ENCODE assay signal across 18 cellular contexts in the genomic region with DNA sequence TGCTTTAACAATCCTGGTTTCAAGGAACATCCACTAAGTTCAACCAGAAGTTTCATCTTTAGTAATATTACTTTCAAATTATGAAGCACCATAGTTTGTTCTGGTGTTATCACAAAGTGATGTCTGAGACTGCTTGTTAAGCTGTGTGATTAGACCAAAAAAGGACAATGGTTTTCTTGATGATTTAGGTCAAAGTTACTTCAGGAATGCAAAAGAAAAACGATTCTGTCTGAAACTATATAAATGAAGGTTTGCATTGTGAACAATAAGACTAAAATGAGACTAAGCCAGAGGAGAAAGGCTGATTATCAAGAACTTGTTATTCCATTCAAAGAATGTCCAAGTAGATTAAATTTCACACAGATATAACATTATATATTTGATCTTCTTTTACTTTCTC.
DNase-seq lines count a peak whose midpoint lies in the region; ATAC-seq and TF ChIP-seq lines count a peak whose summit lies in the region.
"Had no signal": no experiment of that assay in that cellular context is flagged by ENCODE, and none has a peak within 500 bp of the region (broad histone marks: within the 10 kb centered on the region; RNA-seq: fewer than 3 reads in every experiment).

No MANE protein-coding gene starts in this region.

- H3K4me3 ChIP-seq in vagina = no peak overlapping the region
- H3K4me3 ChIP-seq: gastrocnemius medialis, left lung had no signal

- no peak for ATAC-seq in natural killer cell
- ATAC-seq: gastrocnemius medialis, left lung, Right ventricle myocardium inferior, T-helper 17 cell had no signal

- no peaks in the 10 kb centered on the region for H3K27me3 ChIP-seq in vagina
- H3K27me3 ChIP-seq: gastrocnemius medialis, left lung had no signal

- no peaks in the 10 kb centered on the region for H3K4me1 ChIP-seq in vagina
- H3K4me1 ChIP-seq: gastrocnemius medialis, left lung had no signal

- H3K9me3 ChIP-seq in vagina = no peaks in the 10 kb centered on the region
- H3K9me3 ChIP-seq: gastrocnemius medialis, left lung had no signal

- peaks cover 5% of the 10 kb centered on the region for H3K36me3 Mint-ChIP-seq in nephron (ENCODE audit: low read depth)
- no peaks in the 10 kb centered on the region for H3K36me3 Mint-ChIP-seq in natural killer cell
- H3K36me3 Mint-ChIP-seq: CD8-positive, alpha-beta memory T cell had no signal

- no peak for TF ChIP-seq CTCF in nephron (IDR thresholded peaks at IDR 0.05; ENCODE audit: unreplicated experiment in 3 of 3)
- no peak for TF ChIP-seq CTCF in vagina (IDR thresholded peaks at IDR 0.05)
- no peak for TF ChIP-seq CTCF in natural killer cell (IDR thresholded peaks at IDR 0.05)

- no peaks in the 10 kb centered on the region for H3K36me3 ChIP-seq in vagina
- H3K36me3 ChIP-seq: gastrocnemius medialis, left lung had no signal

- H3K4me1 Mint-ChIP-seq in nephron = peaks cover 62% of the 10 kb centered on the region
- no peaks in the 10 kb centered on the region for H3K4me1 Mint-ChIP-seq in natural killer cell
- H3K4me1 Mint-ChIP-seq: CD8-positive, alpha-beta memory T cell; T-helper 17 cell had no signal

- peak; percentile 71 for DNase-seq in COLO829 (ENCODE audit: low spot score)
- DNase-seq in RPMI7951 (ENCODE audit: low read depth) = peak; percentile 22
- peak; percentile 16 for DNase-seq in dedifferentiated amniotic fluid mesenchymal stem cell (ENCODE audit: extremely low spot score)
- no peak for DNase-seq in NCI-H1092 treated with DMSO at 0.1 percent for 48 hours (lab: John Stamatoyannopoulos, UW)
- DNase-seq in amygdala (lab: John Stamatoyannopoulos, UW) = no peak
- no peak for DNase-seq in vagina (ENCODE audit: extremely low spot score in 2 of 2)
- DNase-seq in natural killer cell = no peak
- DNase-seq: CD8-positive, alpha-beta memory T cell; cerebellar nuclear complex; gastrocnemius medialis; KBM-7; left lung; NCI-H1092; stimulated activated CD4-positive, alpha-beta T cell treated with anti-CD3 and anti-CD28 coated beads, Interleukin-2, amount 100 ng/mL, for 48 hours; T-helper 17 cell had no signal

- no peak for TF ChIP-seq POLR2A in vagina (IDR thresholded peaks at IDR 0.05)

- no peak overlapping the region for H3K27ac ChIP-seq in vagina
- H3K27ac ChIP-seq: gastrocnemius medialis, left lung had no signal

- H3K27ac Mint-ChIP-seq in nephron = peak overlapping the region; percentile 19 to 50 (median 31)
- no peak overlapping the region for H3K27ac Mint-ChIP-seq in natural killer cell
- H3K27ac Mint-ChIP-seq: activated T-helper 1 cell treated with anti-CD3 and anti-CD28 coated beads, Interleukin-12 subunit alpha, Interleukin-12 subunit beta, Interleukin-2, Interleukin-4 antibody, amounts not matched to agents 30 ng/mL and 10 ng/mL and 1 ng/mL, durations not matched to agents 14 hours and 24 hours and 36 hours; CD8-positive, alpha-beta memory T cell; T-helper 17 cell had no signal

- H3K27me3 Mint-ChIP-seq in nephron (ENCODE audit: low read depth) (no peaks in the 10 kb centered on the region), natural killer cell (ENCODE audit: low read depth in 2 of 2) (no peaks in the 10 kb centered on the region)

- intact Hi-C loops in vagina (cut with DNase I) (no loop called here), natural killer cell (cut with micrococcal nuclease) (no loop called here)

- H3K4me3 Mint-ChIP-seq in nephron = no peak overlapping the region
- no peak overlapping the region for H3K4me3 Mint-ChIP-seq in natural killer cell
- H3K4me3 Mint-ChIP-seq: activated T-helper 1 cell treated with anti-CD3 and anti-CD28 coated beads, Interleukin-12 subunit alpha, Interleukin-12 subunit beta, Interleukin-2, Interleukin-4 antibody, amounts not matched to agents 30 ng/mL and 10 ng/mL and 1 ng/mL, durations not matched to agents 14 hours and 24 hours and 36 hours; CD8-positive, alpha-beta memory T cell; T-helper 17 cell had no signal

- no peaks in the 10 kb centered on the region for H3K9me3 Mint-ChIP-seq in nephron
- no peaks in the 10 kb centered on the region for H3K9me3 Mint-ChIP-seq in natural killer cell
- H3K9me3 Mint-ChIP-seq: activated T-helper 1 cell treated with anti-CD3 and anti-CD28 coated beads, Interleukin-12 subunit alpha, Interleukin-12 subunit beta, Interleukin-2, Interleukin-4 antibody, amounts not matched to agents 30 ng/mL and 10 ng/mL and 1 ng/mL, durations not matched to agents 14 hours and 24 hours and 36 hours; CD8-positive, alpha-beta memory T cell had no signal

Comparison
In these comparisons a context has a peak if more than half of its experiments do, and no peak if none do; other contexts are left out.
1. DNase-seq: peak in COLO829 (single experiment), RPMI7951 (single experiment) and dedifferentiated amniotic fluid mesenchymal stem cell (single experiment); none in NCI-H1092 treated with DMSO at 0.1 percent for 48 hours (single experiment), amygdala (0 of 56), vagina (0 of 2) and natural killer cell (single experiment).
2. H3K27ac Mint-ChIP-seq: peak in nephron (3 of 3); none in natural killer cell (0 of 2).